8 cellular contexts compared by ENCODE assay signal in genomic region chr18:69636529-69637301, GRCh38.
DNase-seq lines count a peak whose midpoint lies in the region; ATAC-seq, FAIRE-seq and TF ChIP-seq lines count a peak whose summit lies in the region.

No MANE protein-coding gene starts in this region.

- no peak overlapping the region for H3K4me2 ChIP-seq in keratinocyte (ENCODE audit: control insufficient read depth, extremely low read depth, insufficient read depth, low read depth, low read length)

- H3K36me3 ChIP-seq in keratinocyte (ENCODE audit: control insufficient read depth in 2 of 2, extremely low read depth in 1 of 2, insufficient read depth in 2 of 2, low read length in 2 of 2), result no peaks in the 10 kb centered on the region

- peak; percentile 64 for ATAC-seq in GM21786 (IDR thresholded peaks at IDR 0.05; ENCODE audit: unreplicated experiment)

- H3K9me3 ChIP-seq in keratinocyte (ENCODE audit: control insufficient read depth, low read depth, low read length), result no peaks in the 10 kb centered on the region

- dilution Hi-C loops in keratinocyte (cut with MboI; ENCODE audit: extremely low pct_ligation_motif_present, low sequenced_read_pairs), result no loop called here

- H3K4me3 ChIP-seq in keratinocyte (ENCODE audit: control insufficient read depth in 2 of 3, extremely low read depth in 1 of 3, insufficient read depth in 2 of 3, low read depth in 1 of 3, low read length in 3 of 3), result no peak overlapping the region

- DNase-seq in GM13976 (ENCODE audit: low spot score) (peak; percentile 8), T-helper 1 cell (peak in 4 of 5 donors; percentile 3 to 12 (median 6)), keratinocyte (ENCODE audit: low read depth, low spot score) (no peak), erythroblast (lab: John Stamatoyannopoulos, UW) (no peak), GOT3 (lab: John Stamatoyannopoulos, UW) (no peak), NCI-H1417 treated with DMSO at 0.1 percent for 48 hours (lab: John Stamatoyannopoulos, UW) (no peak)
- DNase-seq in activated effector memory CD4-positive, alpha-beta T cell treated with Interleukin-2 at 50 U/mL for 16 hours, result no peak

- H2AFZ ChIP-seq in keratinocyte (ENCODE audit: control insufficient read depth, low read length), result no peak overlapping the region

- TF ChIP-seq CTCF in GM13976 (IDR thresholded peaks at IDR 0.05; ENCODE audit: borderline replicate concordance, control extremely low read depth, extremely low read depth, insufficient read depth, missing control alignments) (peak; percentile 19), keratinocyte (optimal IDR thresholded peaks at IDR 0.05 in 1 of 3, IDR thresholded peaks at IDR 0.05 in 1 of 3, conservative IDR thresholded peaks at IDR 0.05 in 1 of 3; ENCODE audit: extremely low read depth in 1 of 3, insufficient read depth in 2 of 3, low read length in 3 of 3) (peak in 2 of 3 experiments; percentile 10 to 20)

- no peaks in the 10 kb centered on the region for H3K4me1 ChIP-seq in keratinocyte (ENCODE audit: control insufficient read depth, extremely low read depth, insufficient read depth, low read length)

- no peaks in the 10 kb centered on the region for H3K79me2 ChIP-seq in keratinocyte (ENCODE audit: control insufficient read depth, insufficient read depth, low read length)

- in situ Hi-C loops in GM13976 (cut with MboI; ENCODE audit: low sequenced_read_pairs, unreplicated experiment), result loop anchor here (25.0 kb wide), 1 partner anchor 451 kb away; no protein-coding TSS in a partner anchor

- H4K20me1 ChIP-seq in keratinocyte (ENCODE audit: control insufficient read depth, extremely low read depth, insufficient read depth, low read length), result no peaks in the 10 kb centered on the region

- no peaks in the 10 kb centered on the region for H3K27me3 ChIP-seq in keratinocyte (ENCODE audit: control insufficient read depth, extremely low read depth, insufficient read depth, low read length)

- no peak for FAIRE-seq in keratinocyte (lab: Jason Lieb, UNC)

- TF ChIP-seq POLR2A in erythroblast (IDR thresholded peaks at IDR 0.05; ENCODE audit: low read length), result no peak

- H3K9me1 ChIP-seq in keratinocyte (ENCODE audit: control insufficient read depth, extremely low read depth, insufficient read depth, low read length), result no peaks in the 10 kb centered on the region

- H3K27ac ChIP-seq in keratinocyte (ENCODE audit: control insufficient read depth, insufficient read depth, low read length), result no peak overlapping the region

- H3K9ac ChIP-seq in keratinocyte (ENCODE audit: control insufficient read depth, extremely low read depth, insufficient read depth, low read length), result no peak overlapping the region

Comparison
In these comparisons a context has a peak if more than half of its experiments do, and no peak if none do; other contexts are left out.
1. DNase-seq: peak in GM13976 (single experiment) and T-helper 1 cell (4 of 5); none in keratinocyte (single experiment), erythroblast (0 of 2), GOT3 (single experiment), NCI-H1417 treated with DMSO at 0.1 percent for 48 hours (single experiment) and activated effector memory CD4-positive, alpha-beta T cell treated with Interleukin-2 at 50 U/mL for 16 hours (single experiment).